Comparison of ENCODE assay signal across 8 cellular contexts in the genomic region with DNA sequence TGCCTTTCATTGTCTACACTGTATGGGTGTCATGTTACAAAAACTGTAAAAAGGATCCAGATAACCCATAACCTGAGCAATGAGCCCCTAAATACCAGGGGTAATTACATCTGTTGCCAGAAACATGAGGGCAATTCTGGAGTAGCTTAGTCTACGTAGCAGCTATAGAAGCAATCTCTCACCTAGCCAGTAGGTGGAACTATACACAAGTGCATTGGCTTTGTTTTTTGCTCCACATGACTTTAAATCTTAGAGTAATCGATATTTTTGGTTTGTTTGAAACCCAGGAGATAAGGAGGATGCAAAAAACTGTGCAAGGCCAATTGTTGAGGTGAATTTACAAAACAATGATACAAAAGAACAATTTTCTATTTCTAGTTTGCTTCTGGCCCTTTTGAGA. TPM values are rescaled to one million over a fixed set of nuclear protein-coding genes. Genes with fewer than 3 reads are reported as not detected.
DNase-seq lines count a peak whose midpoint lies in the region; ATAC-seq, FAIRE-seq and TF ChIP-seq lines count a peak whose summit lies in the region.

No MANE protein-coding gene starts in this region.

- no peak for TF ChIP-seq EP300 in A549 (IDR thresholded peaks at IDR 0.05)

- ATAC-seq in A549 (peak; percentile 71 to 72; a peak in 3 of 6 replicates), SK-N-SH treated with all-trans-retinoic acid at 6 μM for 48 hours (peak; percentile 80), foreskin keratinocyte (no peak)

- TF ChIP-seq POLR2A in A549 (IDR thresholded peaks at IDR 0.05; ENCODE audit: low read length): no peak
- no peak for TF ChIP-seq POLR2A in spleen (IDR thresholded peaks at IDR 0.05)

- no peak overlapping the region for H3K4me2 ChIP-seq in A549

- CTCF ChIA-PET in A549 (lab: Yijun Ruan, JAX): interaction anchor here (0.8 to 1.5 kb wide), 10 partner anchors 8 to 1776 kb away, joined by 3 to 7 read pairs (median 3); no protein-coding TSS in a partner anchor

- peak; percentile 31 to 53 for DNase-seq in A549 (ENCODE audit: low read depth in 1 of 2, low spot score in 1 of 2)
- DNase-seq in HuH-7 (ENCODE audit: low spot score): peak; percentile 4
- DNase-seq in foreskin keratinocyte: peak in 1 of 2 donors; percentile 13
- no peak for DNase-seq in spleen
- no peak for DNase-seq in activated gamma-delta T cell treated with Interleukin-2 at 50 U/mL for 16 hours
- no peak for DNase-seq in activated CD8-positive, alpha-beta memory T cell treated with anti-CD3 and anti-CD28 coated beads, Interleukin-2, amount 50 U/mL, for 48 hours

- FAIRE-seq in A549 (lab: Jason Lieb, UNC) (peak; percentile 98), G401.6 (lab: Jason Lieb, UNC) (peak; percentile 64)

- H3K36me3 ChIP-seq in spleen: peaks cover 0 to 12% (median 3%) of the 10 kb centered on the region in 6 donors

- no peaks in the 10 kb centered on the region for H3K27me3 ChIP-seq in foreskin keratinocyte
- no peaks in the 10 kb centered on the region for H3K27me3 ChIP-seq in spleen (replicated peaks in 1 of 7)

- H3K4me3 ChIP-seq in A549: no peak overlapping the region
- H3K4me3 ChIP-seq in spleen: no peak overlapping the region

- peak; percentile 75 for TF ChIP-seq CTCF in A549 (IDR thresholded peaks at IDR 0.05)
- peak; percentile 66 for TF ChIP-seq CTCF in foreskin keratinocyte (conservative IDR thresholded peaks at IDR 0.05)
- peak; percentile 11 to 65 (median 58) for TF ChIP-seq CTCF in spleen (IDR thresholded peaks at IDR 0.05 in 8 of 11, conservative IDR thresholded peaks at IDR 0.05 in 3 of 11)

- H3K4me1 ChIP-seq in A549 (peaks cover 25% of the 10 kb centered on the region), foreskin keratinocyte (peaks cover 17% of the 10 kb centered on the region), spleen (peaks cover 0 to 7% (median 0%) of the 10 kb centered on the region in 6 donors)

- intact Hi-C loops in spleen (cut with DNase I; ENCODE audit: low total_unique reads): loop anchor here (10.0 kb wide), 2 partner anchors 1763 to 1963 kb away; no protein-coding TSS in a partner anchor

- POLR2A ChIA-PET in A549 (lab: Yijun Ruan, JAX): no interaction called here

- H3K27ac ChIP-seq in A549 (no peak overlapping the region), foreskin keratinocyte (no peak overlapping the region), spleen (no peak overlapping the region)

- peak; percentile 76 to 78 for TF ChIP-seq RAD21 in A549 (conservative IDR thresholded peaks at IDR 0.05 in 1 of 2, IDR thresholded peaks at IDR 0.05 in 1 of 2)

- WGBS in A549 (ENCODE audit: missing lambda C conversion rate): 6% methylated on average over 2 of the region's 2 CpGs
- WGBS in spleen, 5 donors: 5 to 11% (median 9%) methylated on average over 2 of the region's 2 CpGs

- H3K9me3 ChIP-seq in A549 (no peaks in the 10 kb centered on the region), spleen (no peaks in the 10 kb centered on the region)

TF ChIP-seq in A549, 52 proteins besides CTCF, POLR2A, EP300 and RAD21:
- peak; percentile 37; the same call in 2 of the 3 replicates for TF ChIP-seq SMC3 (IDR thresholded peaks at IDR 0.05)
- TF ChIP-seq EHMT2 (IDR thresholded peaks at IDR 0.05; ENCODE audit: low read depth): no peak

TF ChIP-seq in SK-N-SH treated with all-trans-retinoic acid at 6 μM for 48 hours, 23 proteins besides CTCF, POLR2A, EP300 and RAD21:
- TF ChIP-seq, protein P1, sequence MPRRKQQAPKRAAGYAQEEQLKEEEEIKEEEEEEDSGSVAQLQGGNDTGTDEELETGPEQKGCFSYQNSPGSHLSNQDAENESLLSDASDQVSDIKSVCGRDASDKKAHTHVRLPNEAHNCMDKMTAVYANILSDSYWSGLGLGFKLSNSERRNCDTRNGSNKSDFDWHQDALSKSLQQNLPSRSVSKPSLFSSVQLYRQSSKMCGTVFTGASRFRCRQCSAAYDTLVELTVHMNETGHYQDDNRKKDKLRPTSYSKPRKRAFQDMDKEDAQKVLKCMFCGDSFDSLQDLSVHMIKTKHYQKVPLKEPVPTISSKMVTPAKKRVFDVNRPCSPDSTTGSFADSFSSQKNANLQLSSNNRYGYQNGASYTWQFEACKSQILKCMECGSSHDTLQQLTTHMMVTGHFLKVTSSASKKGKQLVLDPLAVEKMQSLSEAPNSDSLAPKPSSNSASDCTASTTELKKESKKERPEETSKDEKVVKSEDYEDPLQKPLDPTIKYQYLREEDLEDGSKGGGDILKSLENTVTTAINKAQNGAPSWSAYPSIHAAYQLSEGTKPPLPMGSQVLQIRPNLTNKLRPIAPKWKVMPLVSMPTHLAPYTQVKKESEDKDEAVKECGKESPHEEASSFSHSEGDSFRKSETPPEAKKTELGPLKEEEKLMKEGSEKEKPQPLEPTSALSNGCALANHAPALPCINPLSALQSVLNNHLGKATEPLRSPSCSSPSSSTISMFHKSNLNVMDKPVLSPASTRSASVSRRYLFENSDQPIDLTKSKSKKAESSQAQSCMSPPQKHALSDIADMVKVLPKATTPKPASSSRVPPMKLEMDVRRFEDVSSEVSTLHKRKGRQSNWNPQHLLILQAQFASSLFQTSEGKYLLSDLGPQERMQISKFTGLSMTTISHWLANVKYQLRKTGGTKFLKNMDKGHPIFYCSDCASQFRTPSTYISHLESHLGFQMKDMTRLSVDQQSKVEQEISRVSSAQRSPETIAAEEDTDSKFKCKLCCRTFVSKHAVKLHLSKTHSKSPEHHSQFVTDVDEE (CRISPR knock-in tag; IDR thresholded peaks at IDR 0.05): no peak
- no peak for TF ChIP-seq ZFP30 (CRISPR knock-in tag; IDR thresholded peaks at IDR 0.05)
- TF ChIP-seq PPARA (CRISPR knock-in tag; IDR thresholded peaks at IDR 0.05; ENCODE audit: borderline replicate concordance): no peak
- TF ChIP-seq GLIS3 (CRISPR knock-in tag; IDR thresholded peaks at IDR 0.05): no peak
- TF ChIP-seq, protein P2, sequence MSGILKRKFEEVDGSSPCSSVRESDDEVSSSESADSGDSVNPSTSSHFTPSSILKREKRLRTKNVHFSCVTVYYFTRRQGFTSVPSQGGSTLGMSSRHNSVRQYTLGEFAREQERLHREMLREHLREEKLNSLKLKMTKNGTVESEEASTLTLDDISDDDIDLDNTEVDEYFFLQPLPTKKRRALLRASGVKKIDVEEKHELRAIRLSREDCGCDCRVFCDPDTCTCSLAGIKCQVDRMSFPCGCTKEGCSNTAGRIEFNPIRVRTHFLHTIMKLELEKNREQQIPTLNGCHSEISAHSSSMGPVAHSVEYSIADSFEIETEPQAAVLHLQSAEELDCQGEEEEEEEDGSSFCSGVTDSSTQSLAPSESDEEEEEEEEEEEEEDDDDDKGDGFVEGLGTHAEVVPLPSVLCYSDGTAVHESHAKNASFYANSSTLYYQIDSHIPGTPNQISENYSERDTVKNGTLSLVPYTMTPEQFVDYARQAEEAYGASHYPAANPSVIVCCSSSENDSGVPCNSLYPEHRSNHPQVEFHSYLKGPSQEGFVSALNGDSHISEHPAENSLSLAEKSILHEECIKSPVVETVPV (CRISPR knock-in tag; IDR thresholded peaks at IDR 0.05): no peak
- no peak for TF ChIP-seq ZFP3 (CRISPR knock-in tag; IDR thresholded peaks at IDR 0.05)
- TF ChIP-seq, protein P3, sequence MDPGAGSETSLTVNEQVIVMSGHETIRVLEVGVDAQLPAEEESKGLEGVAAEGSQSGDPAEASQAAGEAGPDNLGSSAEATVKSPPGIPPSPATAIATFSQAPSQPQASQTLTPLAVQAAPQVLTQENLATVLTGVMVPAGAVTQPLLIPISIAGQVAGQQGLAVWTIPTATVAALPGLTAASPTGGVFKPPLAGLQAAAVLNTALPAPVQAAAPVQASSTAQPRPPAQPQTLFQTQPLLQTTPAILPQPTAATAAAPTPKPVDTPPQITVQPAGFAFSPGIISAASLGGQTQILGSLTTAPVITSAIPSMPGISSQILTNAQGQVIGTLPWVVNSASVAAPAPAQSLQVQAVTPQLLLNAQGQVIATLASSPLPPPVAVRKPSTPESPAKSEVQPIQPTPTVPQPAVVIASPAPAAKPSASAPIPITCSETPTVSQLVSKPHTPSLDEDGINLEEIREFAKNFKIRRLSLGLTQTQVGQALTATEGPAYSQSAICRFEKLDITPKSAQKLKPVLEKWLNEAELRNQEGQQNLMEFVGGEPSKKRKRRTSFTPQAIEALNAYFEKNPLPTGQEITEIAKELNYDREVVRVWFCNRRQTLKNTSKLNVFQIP (CRISPR knock-in tag; IDR thresholded peaks at IDR 0.05; ENCODE audit: borderline replicate concordance, low read depth): no peak
- no peak for TF ChIP-seq SNAI2 (CRISPR knock-in tag; IDR thresholded peaks at IDR 0.05)
- no peak for TF ChIP-seq ZNF565 (CRISPR knock-in tag; conservative IDR thresholded peaks at IDR 0.05; ENCODE audit: low read depth)
- no peak for TF ChIP-seq CSDC2 (CRISPR knock-in tag; IDR thresholded peaks at IDR 0.05)

RNA-seq across cellular contexts. Expression of a gene that starts 57.5 kb away (rescaled TPM):
- polyA plus RNA-seq in A549 (2011; rRNA removed): not detected in 2 replicates
- polyA plus RNA-seq in A549 (2012; cell fraction: cytosol; rRNA removed): not detected in 2 replicates
- polyA plus RNA-seq in A549 (2012; cell fraction: nucleus; rRNA removed): not detected in 2 replicates
- not detected in 3 replicates for polyA plus RNA-seq in A549 (2017; fragmentation: RNase III; extraction: RNeasy Plus Mini Kit Qiagen cat#74134 plus additional on column Dnase treatment)
- not detected in 2 replicates for polyA minus RNA-seq in A549 (2011; rRNA and poly(A)+ RNA removed)
- not detected in 2 replicates for total RNA-seq in foreskin keratinocyte
- polyA plus RNA-seq in foreskin keratinocyte: not detected in 2 replicates
- total RNA-seq in spleen: 1 to 10 TPM in 1 of 7 donors, under 1 TPM in 6; 0.33 to 1.7 (median 0.51) TPM
- under 1 TPM; 0.26 to 0.49 (median 0.26) TPM for polyA plus RNA-seq in spleen

Comparison
In these comparisons a context has a peak if more than half of its experiments do, and no peak if none do; other contexts are left out.
1. DNase-seq: peak in A549 (2 of 2) and HuH-7 (single experiment); none in spleen (single experiment), activated gamma-delta T cell treated with Interleukin-2 at 50 U/mL for 16 hours (single experiment) and activated CD8-positive, alpha-beta memory T cell treated with anti-CD3 and anti-CD28 coated beads, Interleukin-2, amount 50 U/mL, for 48 hours (single experiment).
2. Peak in every context shown above with its lines, with median percentiles within 50 percentile points of each other: CTCF ChIP-seq.